8 cellular contexts compared by ENCODE assay signal in genomic region chr4:89056292-89056952, GRCh38. TPM values are rescaled to one million over a fixed set of nuclear protein-coding genes. Genes with fewer than 3 reads are reported as not detected.
DNase-seq lines count a peak whose midpoint lies in the region; ATAC-seq and TF ChIP-seq lines count a peak whose summit lies in the region.

No MANE protein-coding gene starts in this region.

- no peak for TF ChIP-seq CTCF in glutamatergic neuron (IDR thresholded peaks at IDR 0.05; ENCODE audit: partially characterized antibody, unreplicated experiment)

- peaks cover 7% of the 10 kb centered on the region for H3K9me3 Mint-ChIP-seq in glutamatergic neuron (ENCODE audit: unreplicated experiment)

- DNase-seq in NT2/D1 (ENCODE audit: low read depth, low spot score) (no peak), glutamatergic neuron (no peak), skeletal muscle cell (ENCODE audit: low read depth) (no peak), SW480 (ENCODE audit: low spot score) (no peak), SKM-1 (lab: John Stamatoyannopoulos, UW; ENCODE audit: unreplicated experiment) (no peak)
- no peak for DNase-seq in stimulated activated CD8-positive, alpha-beta memory T cell treated with anti-CD3 and anti-CD28 coated beads, Interleukin-4, amount 100 ng/mL, for 48 hours
- DNase-seq in activated naive CD4-positive, alpha-beta T cell treated with anti-CD3 and anti-CD28 coated beads, Interleukin-2, amount 50 U/mL, for 16 hours = no peak

- peaks cover 1% of the 10 kb centered on the region for H3K27me3 Mint-ChIP-seq in glutamatergic neuron (ENCODE audit: unreplicated experiment)

- H3K4me1 ChIP-seq in NT2/D1 (ENCODE audit: insufficient read depth, insufficient read length) = peaks cover 2% of the 10 kb centered on the region

- peak overlapping the region; percentile 97 for H3K4me3 Mint-ChIP-seq in glutamatergic neuron (ENCODE audit: unreplicated experiment)

- no peaks in the 10 kb centered on the region for H3K36me3 ChIP-seq in NT2/D1 (ENCODE audit: insufficient read depth, insufficient read length, low read length)

- peak overlapping the region; percentile 97 for H3K27ac Mint-ChIP-seq in glutamatergic neuron (ENCODE audit: unreplicated experiment)

- H3K4me1 Mint-ChIP-seq in glutamatergic neuron (ENCODE audit: low read depth, unreplicated experiment) = peaks cover 32% of the 10 kb centered on the region

- ATAC-seq in GM18909 (IDR thresholded peaks at IDR 0.05; ENCODE audit: poor library complexity, unreplicated experiment) = peak; percentile 14

- H3K9ac ChIP-seq in NT2/D1 (ENCODE audit: insufficient read length, low read depth) = peak overlapping the region; percentile 29

- no peaks in the 10 kb centered on the region for H3K9me3 ChIP-seq in NT2/D1 (ENCODE audit: insufficient read depth, low read length)

- H3K4me3 ChIP-seq in NT2/D1 (ENCODE audit: insufficient read length, low read depth) (peak overlapping the region; percentile 43), skeletal muscle cell (ENCODE audit: low read depth, low read length) (peak overlapping the region; percentile 50)

- H3K27me3 ChIP-seq in NT2/D1 (ENCODE audit: insufficient read depth, insufficient read length) = no peaks in the 10 kb centered on the region

- H3K36me3 Mint-ChIP-seq in glutamatergic neuron (ENCODE audit: unreplicated experiment) = peaks cover 10% of the 10 kb centered on the region

RNA-seq across cellular contexts. Expression of gene FAM13A, which starts 0.6 kb away (rescaled TPM):
- total RNA-seq in glutamatergic neuron (ENCODE audit: unreplicated experiment) = 51.2 TPM

RNA-seq across cellular contexts. Expression of gene TIGD2, which starts 54.9 kb away (rescaled TPM):
- total RNA-seq in glutamatergic neuron (ENCODE audit: unreplicated experiment) = 18.4 TPM
